Comparison of ENCODE assay signal across 9 cellular contexts in genomic region chr13:76965759-76966421, GRCh38. TPM values are rescaled to one million over a fixed set of nuclear protein-coding genes. Genes with fewer than 3 reads are reported as not detected.
DNase-seq lines count a peak whose midpoint lies in the region; ATAC-seq and TF ChIP-seq lines count a peak whose summit lies in the region.
"Had no signal": no experiment of that assay in that cellular context is flagged by ENCODE, and none has a peak within 500 bp of the region (broad histone marks: within the 10 kb centered on the region; RNA-seq: fewer than 3 reads in every experiment).

No MANE protein-coding gene starts in this region.

- WGBS in lung, 2 donors: 68 to 72% methylated on average over 6 of the region's 6 CpGs

- H3K27me3 Mint-ChIP-seq in Caco-2 (ENCODE audit: insufficient read depth, unreplicated experiment): no peaks in the 10 kb centered on the region
- H3K27me3 Mint-ChIP-seq in activated naive CD8-positive, alpha-beta T cell treated with anti-CD3 and anti-CD28 coated beads for 36 hours: peaks cover 7% of the 10 kb centered on the region

- no peak overlapping the region for H3K27ac Mint-ChIP-seq in Caco-2 (ENCODE audit: unreplicated experiment)
- H3K27ac Mint-ChIP-seq in activated naive CD8-positive, alpha-beta T cell treated with anti-CD3 and anti-CD28 coated beads for 36 hours: no peak overlapping the region

- H3K4me1 Mint-ChIP-seq in Caco-2 (ENCODE audit: low read depth, unreplicated experiment): peaks cover 21% of the 10 kb centered on the region
- no peaks in the 10 kb centered on the region for H3K4me1 Mint-ChIP-seq in activated naive CD8-positive, alpha-beta T cell treated with anti-CD3 and anti-CD28 coated beads for 36 hours
- H3K4me1 Mint-ChIP-seq: CD14-positive monocyte had no signal

- CTCF ChIA-PET in AG04450 (lab: Charles Lee): interaction anchor here (1.3 kb wide), 1 partner anchor 14 kb away, joined by 6 read pairs; no protein-coding TSS in a partner anchor
- CTCF ChIA-PET in Caco-2 (lab: Charles Lee): no interaction called here

- TF ChIP-seq CTCF in AG04450 (IDR thresholded peaks at IDR 0.05; ENCODE audit: low read depth, low read length): no peak
- TF ChIP-seq CTCF in colonic mucosa (IDR thresholded peaks at IDR 0.05): no peak
- TF ChIP-seq CTCF in lung (IDR thresholded peaks at IDR 0.05; ENCODE audit: control extremely low read depth, extremely low read depth): no peak
- no peak for TF ChIP-seq CTCF in Caco-2 (IDR thresholded peaks at IDR 0.05; ENCODE audit: insufficient read depth in 1 of 2, low read depth in 1 of 2, low read length in 1 of 2, severe bottlenecking in 1 of 2, unreplicated experiment in 1 of 2)

- H3K9me3 ChIP-seq in AG04450 (ENCODE audit: control insufficient read depth, insufficient read depth, low read length): peaks cover 2% of the 10 kb centered on the region
- no peaks in the 10 kb centered on the region for H3K9me3 ChIP-seq in colonic mucosa
- H3K9me3 ChIP-seq in lung (ENCODE audit: control insufficient read depth in 2 of 2, insufficient read depth in 1 of 2, low read length in 1 of 2): no peaks in the 10 kb centered on the region
- peaks cover 6% of the 10 kb centered on the region for H3K9me3 ChIP-seq in Caco-2

- H3K27ac ChIP-seq in AG04450 (ENCODE audit: low read depth, low read length): no peak overlapping the region
- no peak overlapping the region for H3K27ac ChIP-seq in colonic mucosa
- H3K27ac ChIP-seq in lung (ENCODE audit: low read depth in 1 of 2, low read length in 1 of 2): no peak overlapping the region

- H3K4me3 ChIP-seq in AG04450 (ENCODE audit: low read depth, low read length) (no peak overlapping the region), colonic mucosa (no peak overlapping the region), lung (no peak overlapping the region), Caco-2 (ENCODE audit: low read depth, low read length) (no peak overlapping the region)

- H3K9ac ChIP-seq in colonic mucosa (ENCODE audit: low read depth in 2 of 2, low read length in 2 of 2): no peak overlapping the region

- POLR2A ChIA-PET in AG04450 (lab: Yijun Ruan, JAX): no interaction called here
- POLR2A ChIA-PET in Caco-2 (lab: Charles Lee): no interaction called here

- ATAC-seq in lung (ENCODE audit: insufficient read depth, low FRiP score): peak; percentile 43
- no peak for ATAC-seq in HG03097 (IDR thresholded peaks at IDR 0.05; ENCODE audit: low FRiP score, unreplicated experiment)

- no peaks in the 10 kb centered on the region for H3K36me3 ChIP-seq in colonic mucosa
- no peaks in the 10 kb centered on the region for H3K36me3 ChIP-seq in lung (ENCODE audit: control insufficient read depth in 2 of 2, insufficient read depth in 2 of 2, low read length in 2 of 2)
- no peaks in the 10 kb centered on the region for H3K36me3 ChIP-seq in Caco-2 (ENCODE audit: control insufficient read depth, insufficient read depth, low read length)

- intact Hi-C loops in colonic mucosa (cut with DNase I) (no loop called here), Caco-2 (cut with micrococcal nuclease; ENCODE audit: unreplicated experiment) (no loop called here)

- H3K27me3 ChIP-seq in AG04450 (ENCODE audit: control insufficient read depth, insufficient read depth, low read length): peaks cover 4% of the 10 kb centered on the region
- H3K27me3 ChIP-seq in colonic mucosa: no peaks in the 10 kb centered on the region
- no peaks in the 10 kb centered on the region for H3K27me3 ChIP-seq in lung (ENCODE audit: control insufficient read depth, insufficient read depth)
- no peaks in the 10 kb centered on the region for H3K27me3 ChIP-seq in Caco-2 (replicated peaks; ENCODE audit: control insufficient read depth, insufficient read depth, low read length)

- peaks cover 5% of the 10 kb centered on the region for H3K9me3 Mint-ChIP-seq in Caco-2 (ENCODE audit: unreplicated experiment)
- peaks cover under 1% of the 10 kb centered on the region for H3K9me3 Mint-ChIP-seq in activated naive CD8-positive, alpha-beta T cell treated with anti-CD3 and anti-CD28 coated beads for 36 hours

- no peak overlapping the region for H3K4me3 Mint-ChIP-seq in Caco-2 (ENCODE audit: unreplicated experiment)
- H3K4me3 Mint-ChIP-seq in activated naive CD8-positive, alpha-beta T cell treated with anti-CD3 and anti-CD28 coated beads for 36 hours: no peak overlapping the region
- H3K4me3 Mint-ChIP-seq: CD14-positive monocyte had no signal

- H3K36me3 Mint-ChIP-seq in Caco-2 (ENCODE audit: insufficient read depth, unreplicated experiment): no peaks in the 10 kb centered on the region
- H3K36me3 Mint-ChIP-seq in activated naive CD8-positive, alpha-beta T cell treated with anti-CD3 and anti-CD28 coated beads for 36 hours: no peaks in the 10 kb centered on the region
- H3K36me3 Mint-ChIP-seq: CD14-positive monocyte had no signal

- H3K4me1 ChIP-seq in colonic mucosa: no peaks in the 10 kb centered on the region
- no peaks in the 10 kb centered on the region for H3K4me1 ChIP-seq in lung (ENCODE audit: control insufficient read depth in 2 of 2, insufficient read depth in 2 of 2, low read length in 2 of 2)
- peaks cover 43% of the 10 kb centered on the region for H3K4me1 ChIP-seq in Caco-2

- DNase-seq in AG04450 (ENCODE audit: low read depth, low spot score) (peak; percentile 26), NCI-H1694 (lab: John Stamatoyannopoulos, UW) (peak; percentile 9), colonic mucosa (peak; percentile 29), lung (ENCODE audit: low spot score) (no peak), Caco-2 (no peak), cortex of kidney (lab: John Stamatoyannopoulos, UW) (no peak)
- no peak for DNase-seq in activated naive CD8-positive, alpha-beta T cell treated with anti-CD3 and anti-CD28 coated beads for 36 hours

- BruUV-seq in Caco-2 (replicated peaks; lab: Mats Ljungman, UMichigan): no TSS peak

RNA-seq across cellular contexts. Expression of gene ACOD1, which starts 17.6 kb away (rescaled TPM):
- polyA plus RNA-seq in AG04450 (2011; rRNA removed) (not detected in 2 replicates), lung (10 to 100 TPM in 1 of 2 donors, under 1 TPM in 1; 0.10 to 11.0 TPM)
- polyA minus RNA-seq in AG04450 (2011; rRNA and poly(A)+ RNA removed): not detected in 2 replicates
- total RNA-seq in colonic mucosa (not detected), lung (not detected), Caco-2 (2022) (not detected in 2 replicates)
- not detected for total RNA-seq in activated naive CD8-positive, alpha-beta T cell treated with anti-CD3 and anti-CD28 coated beads for 36 hours
- polyA plus RNA-seq: CD14-positive monocyte had no signal

RNA-seq across cellular contexts. Expression of gene CLN5, which starts 26.0 kb away (rescaled TPM):
- polyA plus RNA-seq in AG04450 (2011; rRNA removed) (28.7 and 38.6 TPM in 2 replicates), lung (10 to 100 TPM; 18.0 to 18.4 TPM)
- 9.1 and 16.1 TPM in 2 replicates for polyA minus RNA-seq in AG04450 (2011; rRNA and poly(A)+ RNA removed)
- total RNA-seq in colonic mucosa (10 to 100 TPM; 21.8 to 26.5 TPM), lung (10 to 100 TPM; 34.9 to 41.7 TPM), Caco-2 (2022) (15.4 and 20.1 TPM in 2 replicates)
- 10 to 100 TPM; 10.5 to 12.7 TPM for total RNA-seq in activated naive CD8-positive, alpha-beta T cell treated with anti-CD3 and anti-CD28 coated beads for 36 hours

Comparison
In these comparisons a context has a peak if more than half of its experiments do, and no peak if none do; other contexts are left out.
1. DNase-seq: peak in AG04450 (single experiment), NCI-H1694 (single experiment) and colonic mucosa (single experiment); none in lung (single experiment), Caco-2 (0 of 2), activated naive CD8-positive, alpha-beta T cell treated with anti-CD3 and anti-CD28 coated beads for 36 hours (single experiment) and cortex of kidney (single experiment).